Comparison of ENCODE assay signal across 20 cellular contexts in the genomic region with DNA sequence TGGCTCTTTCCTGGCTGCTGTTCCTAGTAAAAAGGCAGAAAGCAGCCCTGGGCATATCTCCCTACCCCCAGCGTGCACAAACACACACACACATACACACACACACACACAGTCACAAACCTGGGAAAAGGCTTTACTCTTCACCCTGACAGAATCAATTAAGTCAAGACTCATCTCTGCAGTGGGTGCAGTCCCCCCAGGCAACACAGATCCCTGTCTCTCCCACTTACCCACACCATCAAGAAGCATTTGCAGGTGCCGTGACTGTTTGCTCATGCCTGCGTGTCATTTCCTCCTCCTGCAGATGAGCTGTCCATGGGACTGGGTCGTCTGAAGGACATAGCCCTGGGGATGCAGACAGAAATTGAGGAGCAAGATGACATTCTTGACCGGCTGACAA. TPM values are rescaled to one million over a fixed set of nuclear protein-coding genes. Genes with fewer than 3 reads are reported as not detected.
DNase-seq lines count a peak whose midpoint lies in the region; TF ChIP-seq lines count a peak whose summit lies in the region.
"Had no signal": no experiment of that assay in that cellular context is flagged by ENCODE, and none has a peak within 500 bp of the region (broad histone marks: within the 10 kb centered on the region; RNA-seq: fewer than 3 reads in every experiment).

No MANE protein-coding gene starts in this region.

- POLR2A ChIA-PET in activated CD4-positive, alpha-beta T cell treated with anti-CD3 and anti-CD28 coated beads, Interleukin-2, amount 10 ng/mL, durations not matched to agents 7 days and 5 days (lab: Charles Lee): no interaction called here

- DNase-seq in ELR (ENCODE audit: low read depth) (peak; percentile 65), RKO (ENCODE audit: low spot score) (peak; percentile 52), endothelial cell (ENCODE audit: low spot score) (no peak), nephron progenitor cell (no peak), SKM-1 treated with dmso at 0.1 percent for 144 hours (lab: John Stamatoyannopoulos, UW; ENCODE audit: unreplicated experiment) (no peak), SW480 (ENCODE audit: low spot score) (no peak)
- DNase-seq in activated CD4-positive, alpha-beta T cell treated with anti-CD3 and anti-CD28 coated beads, Interleukin-2, amount 10 ng/mL, durations not matched to agents 7 days and 5 days: no peak
- DNase-seq: activated CD4-positive, CD25-positive, alpha-beta regulatory T cell treated with anti-CD3 and anti-CD28 coated beads, Interleukin-2, amount 50 U/mL, for 72 hours; activated CD8-positive, alpha-beta memory T cell treated with anti-CD3 and anti-CD28 coated beads for 24 hours; activated naive CD4-positive, alpha-beta T cell; activated T-cell treated with anti-CD3 and anti-CD28 coated beads, Interleukin-2, amount 50 U/mL, for 1 hour; amniotic stem cell; caudate nucleus; CD4-positive, alpha-beta T cell; NCI-H1105; NCI-H2029 treated with DMSO at 0.1 percent for 48 hours; NCI-H2227 treated with DMSO at 0.1 percent for 48 hours; NCI-H69; occipital lobe; stimulated activated CD4-positive, alpha-beta T cell treated with anti-CD3 and anti-CD28 coated beads, Interleukin-2, amount 100 ng/mL, for 24 hours had no signal

- H3K4me3 Mint-ChIP-seq in endothelial cell (ENCODE audit: unreplicated experiment) (peak overlapping the region; percentile 51), nephron progenitor cell (no peak overlapping the region)
- no peak overlapping the region for H3K4me3 Mint-ChIP-seq in activated CD4-positive, alpha-beta T cell treated with anti-CD3 and anti-CD28 coated beads, Interleukin-2, amount 10 ng/mL, durations not matched to agents 7 days and 5 days
- H3K4me3 Mint-ChIP-seq: CD4-positive, alpha-beta T cell had no signal

- TF ChIP-seq CTCF in endothelial cell (IDR thresholded peaks at IDR 0.05; ENCODE audit: unreplicated experiment): no peak
- TF ChIP-seq CTCF in nephron progenitor cell (IDR thresholded peaks at IDR 0.05): no peak

- H3K27me3 Mint-ChIP-seq in endothelial cell (ENCODE audit: unreplicated experiment): no peaks in the 10 kb centered on the region
- H3K27me3 Mint-ChIP-seq in nephron progenitor cell (ENCODE audit: low read depth, poor library complexity): peaks cover 6% of the 10 kb centered on the region
- H3K27me3 Mint-ChIP-seq in activated CD4-positive, alpha-beta T cell treated with anti-CD3 and anti-CD28 coated beads, Interleukin-2, amount 10 ng/mL, durations not matched to agents 7 days and 5 days: no peaks in the 10 kb centered on the region
- H3K27me3 Mint-ChIP-seq: CD4-positive, alpha-beta T cell had no signal

- CTCF ChIA-PET in activated CD4-positive, alpha-beta T cell treated with anti-CD3 and anti-CD28 coated beads, Interleukin-2, amount 10 ng/mL, durations not matched to agents 7 days and 5 days (lab: Charles Lee): no interaction called here

- no peaks in the 10 kb centered on the region for H3K9me3 Mint-ChIP-seq in endothelial cell (ENCODE audit: unreplicated experiment)
- H3K9me3 Mint-ChIP-seq in nephron progenitor cell: no peaks in the 10 kb centered on the region
- H3K9me3 Mint-ChIP-seq in activated CD4-positive, alpha-beta T cell treated with anti-CD3 and anti-CD28 coated beads, Interleukin-2, amount 10 ng/mL, durations not matched to agents 7 days and 5 days: no peaks in the 10 kb centered on the region
- H3K9me3 Mint-ChIP-seq: CD4-positive, alpha-beta T cell had no signal

- H3K36me3 Mint-ChIP-seq in endothelial cell (ENCODE audit: low read depth, unreplicated experiment): peaks cover 24% of the 10 kb centered on the region
- peaks cover 38% of the 10 kb centered on the region for H3K36me3 Mint-ChIP-seq in nephron progenitor cell (ENCODE audit: low read depth)
- H3K36me3 Mint-ChIP-seq in activated CD4-positive, alpha-beta T cell treated with anti-CD3 and anti-CD28 coated beads, Interleukin-2, amount 10 ng/mL, durations not matched to agents 7 days and 5 days (ENCODE audit: low read depth): peaks cover 35% of the 10 kb centered on the region

- H3K27ac Mint-ChIP-seq in endothelial cell (ENCODE audit: unreplicated experiment): no peak overlapping the region
- H3K27ac Mint-ChIP-seq in nephron progenitor cell: peak overlapping the region; percentile 20
- H3K27ac Mint-ChIP-seq in activated CD4-positive, alpha-beta T cell treated with anti-CD3 and anti-CD28 coated beads, Interleukin-2, amount 10 ng/mL, durations not matched to agents 7 days and 5 days: no peak overlapping the region
- H3K27ac Mint-ChIP-seq: CD4-positive, alpha-beta T cell had no signal

- H3K4me1 Mint-ChIP-seq in endothelial cell (ENCODE audit: unreplicated experiment) (no peaks in the 10 kb centered on the region), nephron progenitor cell (peaks cover 16% of the 10 kb centered on the region)
- no peaks in the 10 kb centered on the region for H3K4me1 Mint-ChIP-seq in activated CD4-positive, alpha-beta T cell treated with anti-CD3 and anti-CD28 coated beads, Interleukin-2, amount 10 ng/mL, durations not matched to agents 7 days and 5 days

RNA-seq across cellular contexts. Expression of gene SNAP29, which starts 28.6 kb away (rescaled TPM):
- 22.7 TPM for total RNA-seq in endothelial cell (ENCODE audit: unreplicated experiment)
- 10 to 100 TPM; 29.6 to 36.0 TPM for total RNA-seq in activated CD4-positive, alpha-beta T cell treated with anti-CD3 and anti-CD28 coated beads, Interleukin-2, amount 10 ng/mL, durations not matched to agents 7 days and 5 days

RNA-seq across cellular contexts. Expression of gene PI4KA, which starts 28.8 kb away (rescaled TPM):
- total RNA-seq in endothelial cell (ENCODE audit: unreplicated experiment): 65.3 TPM
- 100 to 1,000 TPM; 103 to 113 TPM for total RNA-seq in activated CD4-positive, alpha-beta T cell treated with anti-CD3 and anti-CD28 coated beads, Interleukin-2, amount 10 ng/mL, durations not matched to agents 7 days and 5 days

RNA-seq across cellular contexts. Expression of gene CRKL, which starts 29.8 kb away (rescaled TPM):
- total RNA-seq in endothelial cell (ENCODE audit: unreplicated experiment): 59.1 TPM
- 10 to 100 TPM; 82.2 to 87.2 TPM for total RNA-seq in activated CD4-positive, alpha-beta T cell treated with anti-CD3 and anti-CD28 coated beads, Interleukin-2, amount 10 ng/mL, durations not matched to agents 7 days and 5 days

Comparison
In these comparisons a context has a peak if more than half of its experiments do, and no peak if none do; other contexts are left out.
1. DNase-seq: peak in ELR (single experiment) and RKO (single experiment); none in endothelial cell (single experiment), nephron progenitor cell (single experiment), SKM-1 treated with dmso at 0.1 percent for 144 hours (single experiment), activated CD4-positive, alpha-beta T cell treated with anti-CD3 and anti-CD28 coated beads, Interleukin-2, amount 10 ng/mL, durations not matched to agents 7 days and 5 days (single experiment) and SW480 (single experiment).